17 cellular contexts compared by ENCODE assay signal in the genomic region with DNA sequence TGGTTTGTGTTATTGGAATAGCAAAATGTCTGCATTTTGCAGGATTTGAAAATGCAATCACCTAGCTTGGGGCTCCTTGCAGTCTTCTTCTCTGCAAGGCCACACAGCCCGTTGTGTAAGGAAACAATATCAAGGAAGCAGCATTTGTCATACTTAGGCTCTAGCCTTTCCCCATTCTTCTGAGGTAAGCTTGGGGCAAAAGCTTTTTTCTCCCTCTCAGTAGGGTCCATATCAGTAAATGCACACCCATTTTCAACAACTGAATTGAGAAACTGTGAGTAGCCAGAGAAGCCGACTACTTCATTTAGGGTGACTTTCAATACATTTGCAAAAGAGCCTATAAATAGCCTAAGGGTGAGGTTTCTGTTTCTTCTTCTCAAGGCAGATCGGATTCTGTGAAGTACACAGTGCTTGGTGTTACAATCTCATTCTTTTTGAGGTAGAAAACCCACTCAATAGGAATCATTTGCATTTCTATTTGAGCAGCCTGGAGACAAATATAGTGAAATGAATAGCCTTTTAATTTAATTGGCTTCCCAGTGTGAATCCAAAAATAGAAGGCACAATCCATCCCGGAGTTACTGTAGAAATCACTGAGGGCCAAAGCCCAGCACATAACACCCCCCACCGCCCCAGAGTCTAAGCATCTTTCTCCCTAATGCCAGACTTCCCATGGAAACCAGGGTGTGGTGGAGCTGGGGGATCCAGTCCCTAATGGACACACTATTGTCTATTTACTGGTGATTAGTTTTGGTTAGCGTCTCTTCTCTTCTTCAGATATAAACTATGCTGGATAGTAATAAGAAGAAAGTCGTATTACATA.
DNase-seq lines count a peak whose midpoint lies in the region; ATAC-seq, FAIRE-seq and TF ChIP-seq lines count a peak whose summit lies in the region.
"Had no signal": no experiment of that assay in that cellular context is flagged by ENCODE, and none has a peak within 500 bp of the region (broad histone marks: within the 10 kb centered on the region; RNA-seq: fewer than 3 reads in every experiment).

No MANE protein-coding gene starts in this region.

- no peak overlapping the region for H2AFZ ChIP-seq in H1 (ENCODE audit: low read length)

- peak in 1 of 2 experiments; percentile 63; a peak in 1 of 3 replicates for TF ChIP-seq POLR2A in H1 (IDR thresholded peaks at IDR 0.05; ENCODE audit: control extremely low read depth in 1 of 2, low read depth in 2 of 2, low read length in 2 of 2)

- no peak overlapping the region for H3K4ac ChIP-seq in H1 (replicated peaks; ENCODE audit: insufficient read length, low read depth, low read length)

- no peak for FAIRE-seq in H1 (lab: Jason Lieb, UNC)
- FAIRE-seq: TTC549 had no signal

- POLR2A ChIA-PET in H1 (lab: Charles Lee; ENCODE audit: partially characterized antibody): no interaction called here

- no peak overlapping the region for H3K9ac ChIP-seq in HUES64 (ENCODE audit: low read depth, low read length)
- H3K9ac ChIP-seq in H1 (replicated peaks in 1 of 4; ENCODE audit: extremely low read depth in 1 of 4, low read depth in 3 of 4, low read length in 3 of 4): no peak overlapping the region

- H2BK120ac ChIP-seq in H1 (replicated peaks; ENCODE audit: low read depth, low read length): no peak overlapping the region

- no peaks in the 10 kb centered on the region for H3K4me1 Mint-ChIP-seq in effector memory CD8-positive, alpha-beta T cell (ENCODE audit: low read depth in 2 of 2)
- H3K4me1 Mint-ChIP-seq: activated naive CD8-positive, alpha-beta T cell treated with anti-CD3 and anti-CD28 coated beads, Interleukin-2, amount 10 ng/mL, durations not matched to agents 7 days and 5 days had no signal

- H3K27me3 ChIP-seq in HUES64 (ENCODE audit: insufficient read depth, low read length) (no peaks in the 10 kb centered on the region), H1 (replicated peaks in 1 of 4; ENCODE audit: control insufficient read depth in 3 of 4, extremely low read depth in 1 of 4, insufficient read depth in 3 of 4, low read length in 3 of 4) (no peaks in the 10 kb centered on the region)
- H3K27me3 ChIP-seq: breast epithelium, ovary, testis had no signal

- ATAC-seq in GM18519 (IDR thresholded peaks at IDR 0.05; ENCODE audit: low FRiP score, unreplicated experiment) (peak; percentile 65), GM21390 (IDR thresholded peaks at IDR 0.05; ENCODE audit: unreplicated experiment) (peak; percentile 81), HG03175 (IDR thresholded peaks at IDR 0.05; ENCODE audit: unreplicated experiment) (no peak)
- no peak for ATAC-seq in effector memory CD8-positive, alpha-beta T cell (replicated peaks)
- ATAC-seq in activated naive CD4-positive, alpha-beta T cell treated with anti-CD3 and anti-CD28 coated beads, Interleukin-2, amount 50 U/mL, for 72 hours: no peak
- ATAC-seq: Panc1 had no signal

- TF ChIP-seq RAD21 in H1 (IDR thresholded peaks at IDR 0.05 in 1 of 2, conservative IDR thresholded peaks at IDR 0.05 in 1 of 2; ENCODE audit: low read depth in 2 of 2, low read length in 2 of 2): no peak

- peaks cover 1% of the 10 kb centered on the region; the same call in 1 of the 2 replicates for H3K23me2 ChIP-seq in H1 (ENCODE audit: low read depth, low read length)

- peaks cover 0 to 3% of the 10 kb centered on the region in 2 donors for H3K9me3 Mint-ChIP-seq in effector memory CD8-positive, alpha-beta T cell
- H3K9me3 Mint-ChIP-seq in activated naive CD4-positive, alpha-beta T cell treated with anti-CD3 and anti-CD28 coated beads, Interleukin-2, amount 50 U/mL, for 72 hours: no peaks in the 10 kb centered on the region
- H3K9me3 Mint-ChIP-seq: activated naive CD8-positive, alpha-beta T cell treated with anti-CD3 and anti-CD28 coated beads, Interleukin-2, amount 10 ng/mL, durations not matched to agents 7 days and 5 days had no signal

- WGBS in HUES64: 18% methylated on average over 4 of the region's 7 CpGs
- WGBS in H1 (ENCODE audit: extremely low coverage in 1 of 2, insufficient coverage in 1 of 2, insufficient read length in 1 of 2, insufficient replicate concordance in 2 of 2, low coverage in 1 of 2, low lambda C conversion rate in 2 of 2, missing lambda C conversion rate in 1 of 2), 2 experiments: 36% methylated on average over 7 of the region's 7 CpGs; no CpG with 5 or more reads in 1 of the 2 experiments

- peak overlapping the region; percentile 31; the same call in 1 of the 2 replicates for H3K27ac ChIP-seq in HUES64 (ENCODE audit: low read depth, low read length)
- H3K27ac ChIP-seq in H1 (ENCODE audit: low read depth, low read length): no peak overlapping the region
- H3K27ac ChIP-seq: breast epithelium, ovary, testis had no signal

- H4K20me1 ChIP-seq in H1 (replicated peaks in 1 of 2; ENCODE audit: control insufficient read depth in 1 of 2, insufficient read depth in 2 of 2, low read length in 2 of 2): no peaks in the 10 kb centered on the region

- no peak overlapping the region for H3K14ac ChIP-seq in H1 (ENCODE audit: insufficient read length)

- no peak for TF ChIP-seq EP300 in H1 (IDR thresholded peaks at IDR 0.05; ENCODE audit: borderline replicate concordance in 1 of 2, low read depth in 2 of 2, low read length in 2 of 2)

- H3K27ac Mint-ChIP-seq in effector memory CD8-positive, alpha-beta T cell: no peak overlapping the region
- no peak overlapping the region for H3K27ac Mint-ChIP-seq in activated naive CD4-positive, alpha-beta T cell treated with anti-CD3 and anti-CD28 coated beads, Interleukin-2, amount 50 U/mL, for 72 hours
- H3K27ac Mint-ChIP-seq: activated naive CD8-positive, alpha-beta T cell treated with anti-CD3 and anti-CD28 coated beads, Interleukin-2, amount 10 ng/mL, durations not matched to agents 7 days and 5 days had no signal

- no peak overlapping the region for H4K5ac ChIP-seq in H1 (ENCODE audit: insufficient read length, low read depth, low read length)

- no peak overlapping the region for H2BK12ac ChIP-seq in H1 (ENCODE audit: low read depth, low read length)

- H2BK20ac ChIP-seq in H1 (ENCODE audit: low read length): no peak overlapping the region

- H3K9me3 ChIP-seq in HUES64 (ENCODE audit: insufficient read depth, low read depth, low read length) (no peaks in the 10 kb centered on the region; the same call in 1 of the 2 replicates), H1 (ENCODE audit: insufficient read depth in 2 of 2, low read depth in 1 of 2, low read length in 1 of 2) (peaks cover 0 to 5% of the 10 kb centered on the region in 2 experiments; a peak in 2 of 4 replicates)
- H3K9me3 ChIP-seq: breast epithelium, ovary, testis had no signal

- H3K56ac ChIP-seq in H1 (replicated peaks; ENCODE audit: insufficient read length, low read depth, low read length): no peak overlapping the region

- no peak overlapping the region for H3K23ac ChIP-seq in H1 (ENCODE audit: insufficient read length)

- no peak for DNase-seq in H1 (ENCODE audit: low read depth in 1 of 2, low spot score in 2 of 2)
- no peak for DNase-seq in NK-92 treated with Interleukin-12 subunit alpha and Interleukin-12 subunit beta, amount 100 ng/mL, for 24 hours (lab: John Stamatoyannopoulos, UW)
- no peak for DNase-seq in effector memory CD8-positive, alpha-beta T cell
- no peak for DNase-seq in activated naive CD4-positive, alpha-beta T cell treated with anti-CD3 and anti-CD28 coated beads, Interleukin-2, amount 50 U/mL, for 72 hours (ENCODE audit: low spot score in 2 of 2)
- DNase-seq: activated CD4-positive, alpha-beta T cell treated with anti-CD3 and anti-CD28 coated beads, Interleukin-2, amount 50 U/mL, for 1 hour; activated naive CD8-positive, alpha-beta T cell treated with anti-CD3 and anti-CD28 coated beads, Interleukin-2, amount 10 ng/mL, durations not matched to agents 7 days and 5 days; AML-193; ovary; stimulated activated CD4-positive, alpha-beta T cell treated with anti-CD3 and anti-CD28 coated beads, Interleukin-4, amount 100 ng/mL, for 24 hours; testis had no signal

- H4K8ac ChIP-seq in H1 (ENCODE audit: extremely low read depth, insufficient read depth, low read length): no peak overlapping the region

- no peaks in the 10 kb centered on the region for H3K79me2 ChIP-seq in H1 (ENCODE audit: control insufficient read depth in 1 of 2, insufficient read depth in 2 of 2, low read length in 2 of 2)

- H3K36me3 Mint-ChIP-seq in effector memory CD8-positive, alpha-beta T cell (ENCODE audit: insufficient read depth): no peaks in the 10 kb centered on the region
- no peaks in the 10 kb centered on the region for H3K36me3 Mint-ChIP-seq in activated naive CD4-positive, alpha-beta T cell treated with anti-CD3 and anti-CD28 coated beads, Interleukin-2, amount 50 U/mL, for 72 hours
- H3K36me3 Mint-ChIP-seq: activated naive CD8-positive, alpha-beta T cell treated with anti-CD3 and anti-CD28 coated beads, Interleukin-2, amount 10 ng/mL, durations not matched to agents 7 days and 5 days had no signal

- H3K4me3 ChIP-seq in HUES64 (ENCODE audit: low read length): no peak overlapping the region
- no peak overlapping the region for H3K4me3 ChIP-seq in H1 (ENCODE audit: extremely low read depth in 1 of 4, insufficient read depth in 2 of 4, low read depth in 3 of 4, low read length in 4 of 4)
- H3K4me3 ChIP-seq: breast epithelium, ovary, testis had no signal

- H3K4me3 Mint-ChIP-seq in effector memory CD8-positive, alpha-beta T cell: no peak overlapping the region
- H3K4me3 Mint-ChIP-seq: activated naive CD8-positive, alpha-beta T cell treated with anti-CD3 and anti-CD28 coated beads, Interleukin-2, amount 10 ng/mL, durations not matched to agents 7 days and 5 days had no signal

- H3K36me3 ChIP-seq in HUES64 (ENCODE audit: insufficient read depth, low read length) (no peaks in the 10 kb centered on the region), H1 (ENCODE audit: control insufficient read depth in 2 of 4, insufficient read depth in 4 of 4, low read length in 3 of 4) (no peaks in the 10 kb centered on the region; a peak in 1 of 8 replicates)
- H3K36me3 ChIP-seq: breast epithelium, ovary had no signal

- H3K4me2 ChIP-seq in H1 (ENCODE audit: insufficient read depth in 1 of 2, low read depth in 2 of 2, low read length in 2 of 2): peak overlapping the region in 1 of 2 experiments; percentile 28; a peak in 2 of 4 replicates

- no peak overlapping the region for H2BK15ac ChIP-seq in H1 (ENCODE audit: low read length)

- no peak overlapping the region for H2AK5ac ChIP-seq in H1 (ENCODE audit: low read depth, low read length)

- no peak overlapping the region for H2BK5ac ChIP-seq in H1 (ENCODE audit: low read depth, low read length)

- H3K79me1 ChIP-seq in H1 (ENCODE audit: low read depth, low read length): no peaks in the 10 kb centered on the region

- no peak for TF ChIP-seq CTCF in H1 (IDR thresholded peaks at IDR 0.05; ENCODE audit: control extremely low read depth in 1 of 3, insufficient read depth in 1 of 3, low read depth in 1 of 3, low read length in 3 of 3)

- H3K18ac ChIP-seq in H1 (ENCODE audit: extremely low read depth, low read length): no peak overlapping the region; the same call in 1 of the 2 replicates

- H3K4me1 ChIP-seq in HUES64 (ENCODE audit: insufficient read depth, low read length) (peaks cover 18% of the 10 kb centered on the region), H1 (replicated peaks in 1 of 4; ENCODE audit: control insufficient read depth in 3 of 4, insufficient read depth in 4 of 4, low read length in 3 of 4) (peaks cover 2 to 7% (median 4%) of the 10 kb centered on the region in 4 experiments; a peak in 6 of 7 replicates)
- H3K4me1 ChIP-seq: breast epithelium, testis had no signal

- CTCF ChIA-PET in H1 (lab: Charles Lee; ENCODE audit: partially characterized antibody): interaction anchor here (0.6 to 2.2 kb wide), 3 partner anchors 33 to 378 kb away, joined by 3 to 6 read pairs (median 3); no protein-coding TSS in a partner anchor

- H4K91ac ChIP-seq in H1 (replicated peaks; ENCODE audit: insufficient read length, low read length): no peak overlapping the region

- no peaks in the 10 kb centered on the region for H3K27me3 Mint-ChIP-seq in effector memory CD8-positive, alpha-beta T cell
- H3K27me3 Mint-ChIP-seq: activated naive CD8-positive, alpha-beta T cell treated with anti-CD3 and anti-CD28 coated beads, Interleukin-2, amount 10 ng/mL, durations not matched to agents 7 days and 5 days had no signal

Comparison
In these comparisons a context has a peak if more than half of its experiments do, and no peak if none do; other contexts are left out.
1. ATAC-seq: peak in GM18519 (single experiment) and GM21390 (single experiment); none in effector memory CD8-positive, alpha-beta T cell (single experiment), activated naive CD4-positive, alpha-beta T cell treated with anti-CD3 and anti-CD28 coated beads, Interleukin-2, amount 50 U/mL, for 72 hours (0 of 2) and HG03175 (single experiment).